ENCODE assay signal across 10 cellular contexts in the genomic region with DNA sequence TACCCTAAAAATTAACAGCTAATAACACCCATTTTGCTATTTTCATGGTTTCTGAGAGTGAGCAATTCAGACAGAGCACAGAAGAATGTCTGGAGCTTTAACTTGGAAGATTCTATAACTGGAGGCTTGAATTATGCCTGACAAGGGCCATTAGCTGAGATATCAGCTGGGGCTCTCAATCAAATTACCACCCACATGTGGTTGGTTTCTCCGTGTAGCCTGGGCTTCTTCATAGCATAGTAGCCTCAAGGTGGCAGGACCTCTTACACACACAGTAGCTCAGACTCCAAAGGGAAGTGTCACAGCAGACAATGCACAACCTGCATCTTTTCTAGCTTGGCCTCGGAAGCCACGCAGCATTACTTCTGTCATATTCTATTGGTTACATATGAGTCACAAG.
"Had no signal": no experiment of that assay in that cellular context is flagged by ENCODE, and none has a peak within 500 bp of the region (broad histone marks: within the 10 kb centered on the region; RNA-seq: fewer than 3 reads in every experiment).

No MANE protein-coding gene starts in this region.

- H3K9me3 ChIP-seq: HAP-1 had no signal

- H3K9ac ChIP-seq: GM23248 had no signal

- DNase-seq: GM23248, GOT3, H7, HFFc6, IMR-90, KG1 had no signal

- H2AFZ ChIP-seq: GM23248 had no signal

- H3K9me3 Mint-ChIP-seq: HFFc6 had no signal

- H3K27ac Mint-ChIP-seq: HFFc6 had no signal

- H3K4me3 ChIP-seq: GM23248, HAP-1, K562 had no signal

- H3K4me1 ChIP-seq: HAP-1 had no signal

- ATAC-seq: HCT116, K562 had no signal

- H3K27ac ChIP-seq: GM23248 had no signal

- FAIRE-seq: HTR-8/SVneo, K562 had no signal

- H3K36me3 ChIP-seq: HAP-1 had no signal

- H3K4me3 Mint-ChIP-seq: HFFc6 had no signal
